23 cellular contexts compared by ENCODE assay signal in the genomic region with DNA sequence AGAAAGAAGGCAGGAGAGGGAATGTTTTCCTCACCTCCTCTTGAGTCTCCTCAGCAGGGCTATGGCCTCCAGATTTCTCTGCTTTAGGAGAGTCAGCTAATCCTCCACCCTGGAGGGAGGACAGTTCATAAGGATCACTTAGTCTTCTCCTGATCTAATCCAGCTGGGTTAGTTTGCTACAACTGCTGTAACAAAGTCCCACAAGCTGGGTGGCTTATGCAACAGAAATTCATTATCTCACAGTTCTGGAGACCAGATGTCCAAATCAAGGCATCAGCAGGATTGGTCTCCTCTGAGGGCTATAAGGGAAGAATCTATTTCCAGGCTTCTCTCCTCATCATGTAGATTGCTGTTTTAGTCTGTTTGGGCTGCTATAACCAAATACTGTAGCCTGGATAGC. TPM values are rescaled to one million over a fixed set of nuclear protein-coding genes. Genes with fewer than 3 reads are reported as not detected.
DNase-seq lines count a peak whose midpoint lies in the region; ATAC-seq and TF ChIP-seq lines count a peak whose summit lies in the region.
"Had no signal": no experiment of that assay in that cellular context is flagged by ENCODE, and none has a peak within 500 bp of the region (broad histone marks: within the 10 kb centered on the region; RNA-seq: fewer than 3 reads in every experiment).

No MANE protein-coding gene starts in this region.

- TF ChIP-seq CTCF in fibroblast of the aortic adventitia (IDR thresholded peaks at IDR 0.05; ENCODE audit: insufficient read depth, low read length) = no peak

- H3K4me3 ChIP-seq in fibroblast of the aortic adventitia (ENCODE audit: low read depth, low read length) = no peak overlapping the region
- H3K4me3 ChIP-seq: dorsolateral prefrontal cortex, upper lobe of left lung had no signal

- peak; percentile 82 for DNase-seq in GM03348 (ENCODE audit: low spot score)
- DNase-seq in RPMI7951 (ENCODE audit: low read depth) = peak; percentile 26
- peak; percentile 73 for DNase-seq in fibroblast of the aortic adventitia (ENCODE audit: low read depth)
- peak; percentile 59 for DNase-seq in stromal cell of bone marrow (ENCODE audit: low read depth)
- DNase-seq in putamen (ENCODE audit: low spot score) = no peak
- DNase-seq: activated CD4-positive, alpha-beta T cell treated with anti-CD3 and anti-CD28 coated beads, Interleukin-2, amount 50 U/mL, for 4 hours; activated naive CD4-positive, alpha-beta T cell treated with Interleukin-2 at 50 U/mL for 16 hours; activated T-cell treated with anti-CD3 and anti-CD28 coated beads for 4 hours; central memory CD4-positive, alpha-beta T cell; dorsolateral prefrontal cortex; H7; head of caudate nucleus; KG1; MV-4-11; NCI-H187; NCI-H226; stimulated activated naive CD8-positive, alpha-beta T cell treated with anti-CD3 and anti-CD28 coated beads, Interleukin-15, Interleukin-2, amounts not matched to agents 100 U/mL and 50 U/mL, for 24 hours; T-helper 2 cell; upper lobe of left lung had no signal

- ATAC-seq in GM21367 (IDR thresholded peaks at IDR 0.05; ENCODE audit: unreplicated experiment) = no peak
- no peak for ATAC-seq in activated CD4-positive, CD25-positive, alpha-beta regulatory T cell treated with anti-CD3 and anti-CD28 coated beads, Interleukin-2, amount 50 U/mL, for 24 hours
- ATAC-seq: Panc1; stimulated activated naive CD8-positive, alpha-beta T cell treated with anti-CD3 and anti-CD28 coated beads, Interleukin-15, Interleukin-2, amounts not matched to agents 100 U/mL and 50 U/mL, for 24 hours had no signal

RNA-seq across cellular contexts. Expression of gene XYLT1, which starts 40.6 kb away (rescaled TPM):
- total RNA-seq in RPMI7951 (2014; rRNA removed; shearing (Covaris generic)) = 3.0 and 4.0 TPM in 2 replicates
- total RNA-seq in fibroblast of the aortic adventitia (ENCODE audit: low replicate concordance) = 9.2 and 32.7 TPM in 2 replicates
- total RNA-seq: G401 had no signal
